Comparison of ENCODE assay signal across 17 cellular contexts in the genomic region with DNA sequence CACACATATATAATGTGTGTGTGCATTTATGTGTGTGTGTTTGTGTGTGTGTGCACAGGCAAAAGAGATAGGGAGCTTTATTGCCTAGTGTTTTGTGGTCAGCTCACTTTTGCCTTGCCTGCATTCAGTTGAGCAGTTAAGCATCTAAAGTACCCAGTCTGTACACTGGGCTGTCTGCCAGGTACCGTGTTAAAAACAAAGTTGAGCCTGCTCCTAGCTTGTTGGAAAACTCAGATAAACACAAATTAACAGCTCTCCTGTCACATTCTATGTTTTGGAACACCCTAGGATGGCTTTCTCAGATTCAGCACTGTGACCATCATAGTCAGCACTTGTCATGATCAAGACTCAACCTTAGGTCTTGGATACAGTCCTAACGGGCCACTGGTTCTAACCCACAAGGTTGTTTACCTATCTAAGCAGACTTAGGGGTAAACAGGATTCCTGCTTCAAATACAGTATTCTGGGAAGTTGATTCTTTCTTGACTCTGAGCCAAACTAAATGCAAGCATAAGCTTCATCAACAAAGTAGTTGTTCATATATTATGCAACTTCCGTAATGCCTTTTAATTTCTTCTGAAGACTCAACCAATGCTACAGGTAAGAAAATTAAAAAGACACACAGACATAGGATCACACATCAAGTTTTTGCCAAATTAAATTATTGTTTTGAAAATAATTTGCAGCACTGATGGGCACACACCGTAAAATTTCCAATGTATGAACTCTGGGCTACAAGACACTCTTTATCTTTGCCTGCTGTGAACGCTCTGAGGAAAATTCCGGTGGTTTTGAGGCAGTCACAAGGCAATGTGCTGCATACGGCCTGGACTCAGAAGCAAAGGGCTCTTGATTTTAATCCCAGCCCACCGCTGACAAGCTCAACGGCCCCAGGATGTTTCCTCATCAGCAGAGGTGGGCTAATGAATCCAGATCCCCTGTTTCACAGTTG. TPM values are rescaled to one million over a fixed set of nuclear protein-coding genes. Genes with fewer than 3 reads are reported as not detected.
DNase-seq lines count a peak whose midpoint lies in the region; ATAC-seq and TF ChIP-seq lines count a peak whose summit lies in the region.
"Had no signal": no experiment of that assay in that cellular context is flagged by ENCODE, and none has a peak within 500 bp of the region (broad histone marks: within the 10 kb centered on the region; RNA-seq: fewer than 3 reads in every experiment).

No MANE protein-coding gene starts in this region.

- H2AK5ac ChIP-seq in trophoblast cell (ENCODE audit: low read length), result no peak overlapping the region

- H4K12ac ChIP-seq in trophoblast cell (ENCODE audit: low read depth, low read length), result no peak overlapping the region

- peaks cover 27% of the 10 kb centered on the region for H3K4me1 Mint-ChIP-seq in brain
- H3K4me1 Mint-ChIP-seq: activated naive CD8-positive, alpha-beta T cell treated with anti-CD3 and anti-CD28 coated beads for 36 hours had no signal

- H3K79me1 ChIP-seq in trophoblast cell (ENCODE audit: low read length), result no peaks in the 10 kb centered on the region

- H3K36me3 Mint-ChIP-seq in brain, result no peaks in the 10 kb centered on the region
- H3K36me3 Mint-ChIP-seq: activated naive CD8-positive, alpha-beta T cell treated with anti-CD3 and anti-CD28 coated beads for 36 hours had no signal

- TF ChIP-seq CTCF in LNCaP clone FGC (IDR thresholded peaks at IDR 0.05; ENCODE audit: control insufficient read depth, extremely low read depth, insufficient read depth) (no peak), brain (conservative IDR thresholded peaks at IDR 0.05) (no peak), sigmoid colon (IDR thresholded peaks at IDR 0.05) (no peak)

- H3K79me2 ChIP-seq in trophoblast cell (ENCODE audit: control insufficient read depth, insufficient read depth, low read length, poor library complexity), result no peaks in the 10 kb centered on the region

- H3K27me3 ChIP-seq in sigmoid colon, result no peaks in the 10 kb centered on the region
- H3K27me3 ChIP-seq in trophoblast cell (ENCODE audit: insufficient read depth, low read length), result no peaks in the 10 kb centered on the region
- H3K27me3 ChIP-seq: BE2C, SJSA1 had no signal

- H3K27ac Mint-ChIP-seq in brain, result peak overlapping the region in 3 of 5 experiments; percentile 49 to 66 (median 64)
- H3K27ac Mint-ChIP-seq: activated naive CD8-positive, alpha-beta T cell treated with anti-CD3 and anti-CD28 coated beads for 36 hours; activated T-cell treated with anti-CD3 and anti-CD28 coated beads, Interleukin-2, amount 50 U/mL, for 24 hours had no signal

- intact Hi-C loops in sigmoid colon (cut with DNase I), result no loop called here

- H3K4me3 ChIP-seq in LNCaP clone FGC (ENCODE audit: low read depth, low read length) (no peak overlapping the region), sigmoid colon (no peak overlapping the region), trophoblast cell (ENCODE audit: low read depth, low read length) (no peak overlapping the region)
- H3K4me3 ChIP-seq: SJSA1 had no signal

- no peak overlapping the region for H2BK12ac ChIP-seq in trophoblast cell (ENCODE audit: low read length)

- no peak overlapping the region for H3K18ac ChIP-seq in trophoblast cell (ENCODE audit: low read length)

- no peak overlapping the region for H4K8ac ChIP-seq in trophoblast cell (ENCODE audit: low read depth, low read length)

- ATAC-seq in HG03460 (IDR thresholded peaks at IDR 0.05; ENCODE audit: unreplicated experiment) (no peak), GM21825 (IDR thresholded peaks at IDR 0.05; ENCODE audit: unreplicated experiment) (no peak)

- H3K4me3 Mint-ChIP-seq in brain, result peak overlapping the region in 1 of 5 experiments; percentile 34
- H3K4me3 Mint-ChIP-seq: activated naive CD8-positive, alpha-beta T cell treated with anti-CD3 and anti-CD28 coated beads for 36 hours; activated T-cell treated with anti-CD3 and anti-CD28 coated beads, Interleukin-2, amount 50 U/mL, for 24 hours had no signal

- H2BK5ac ChIP-seq in trophoblast cell (ENCODE audit: low read depth, low read length, poor library complexity), result no peak overlapping the region

- no peak for TF ChIP-seq EP300 in sigmoid colon (IDR thresholded peaks at IDR 0.05)

- no peak overlapping the region for H2BK120ac ChIP-seq in trophoblast cell (ENCODE audit: insufficient read depth, low read length, poor library complexity)

- H3K4ac ChIP-seq in trophoblast cell (ENCODE audit: low read depth, low read length), result no peak overlapping the region

- TF ChIP-seq POLR2A in sigmoid colon (IDR thresholded peaks at IDR 0.05), result no peak

- H3K27me3 Mint-ChIP-seq in brain, result peaks cover 20% of the 10 kb centered on the region
- H3K27me3 Mint-ChIP-seq: activated naive CD8-positive, alpha-beta T cell treated with anti-CD3 and anti-CD28 coated beads for 36 hours; activated T-cell treated with anti-CD3 and anti-CD28 coated beads, Interleukin-2, amount 50 U/mL, for 24 hours had no signal

- DNase-seq in LNCaP clone FGC (ENCODE audit: low read depth) (peak; percentile 74), inferior parietal cortex (ENCODE audit: extremely low spot score) (peak; percentile 33), sigmoid colon (no peak), trophoblast cell (no peak), EL (no peak)
- DNase-seq: activated naive CD8-positive, alpha-beta T cell treated with anti-CD3 and anti-CD28 coated beads for 36 hours; activated T-cell treated with anti-CD3 and anti-CD28 coated beads, Interleukin-2, amount 50 U/mL, for 24 hours; BE2C; DMS153; Karpas-422; kidney glomerular epithelial cell; NCI-H1694 treated with DMSO at 0.1 percent for 48 hours; NCI-H446 treated with DMSO at 0.1 percent for 48 hours had no signal

- peaks cover 0 to 59% (median 24%) of the 10 kb centered on the region in 4 donors for H3K4me1 ChIP-seq in sigmoid colon
- H3K4me1 ChIP-seq in trophoblast cell (ENCODE audit: control insufficient read depth in 1 of 2, insufficient read depth in 2 of 2, low read length in 2 of 2), result peaks cover 2 to 4% of the 10 kb centered on the region in 2 experiments
- H3K4me1 ChIP-seq: BE2C had no signal

- no peak overlapping the region for H3K4me2 ChIP-seq in trophoblast cell (ENCODE audit: low read length)

- H2AFZ ChIP-seq in trophoblast cell (ENCODE audit: insufficient read depth, low read length, poor library complexity), result no peak overlapping the region

- H3K14ac ChIP-seq in trophoblast cell (ENCODE audit: low read length), result no peak overlapping the region

- WGBS in sigmoid colon, 2 donors, result 54 to 66% methylated on average over 9 of the region's 9 CpGs
- no CpG with 5 or more reads among the region's 9 CpGs for WGBS in trophoblast cell (ENCODE audit: extremely low coverage, insufficient coverage, insufficient read length)

- H3K36me3 ChIP-seq in sigmoid colon (no peaks in the 10 kb centered on the region), trophoblast cell (ENCODE audit: control insufficient read depth in 1 of 2, insufficient read depth in 2 of 2, low read length in 2 of 2) (no peaks in the 10 kb centered on the region)
- H3K36me3 ChIP-seq: BE2C, SJSA1 had no signal

- H3K9me3 Mint-ChIP-seq in brain, result peaks cover 0 to 44% (median 0%) of the 10 kb centered on the region in 5 experiments
- H3K9me3 Mint-ChIP-seq: activated naive CD8-positive, alpha-beta T cell treated with anti-CD3 and anti-CD28 coated beads for 36 hours; activated T-cell treated with anti-CD3 and anti-CD28 coated beads, Interleukin-2, amount 50 U/mL, for 24 hours had no signal

- H3K23ac ChIP-seq in trophoblast cell (ENCODE audit: low read length), result no peak overlapping the region

- H4K91ac ChIP-seq in trophoblast cell (ENCODE audit: low read depth, low read length), result no peak overlapping the region

- no peaks in the 10 kb centered on the region for H3K9me3 ChIP-seq in sigmoid colon
- no peaks in the 10 kb centered on the region for H3K9me3 ChIP-seq in trophoblast cell (ENCODE audit: insufficient read depth, low read depth, low read length)
- H3K9me3 ChIP-seq: BE2C, SJSA1 had no signal

- peak overlapping the region in 3 of 4 donors; percentile 41 to 80 (median 63) for H3K27ac ChIP-seq in sigmoid colon
- no peak overlapping the region for H3K27ac ChIP-seq in trophoblast cell (ENCODE audit: low read depth, low read length)
- H3K27ac ChIP-seq: SJSA1 had no signal

- no peak overlapping the region for H3K9ac ChIP-seq in trophoblast cell (ENCODE audit: low read length)

RNA-seq across cellular contexts. Expression of a gene that starts 11.3 kb away (rescaled TPM):
- polyA plus RNA-seq in brain (ENCODE audit: insufficient read depth, low read depth, low replicate concordance) (51.5 TPM), sigmoid colon (100 to 1,000 TPM in 2 of 3 donors, 10 to 100 TPM in 1; 77.2 to 285 (median 109) TPM)
- total RNA-seq in sigmoid colon, result 100 to 1,000 TPM; 197 to 552 (median 326) TPM
- 627 and 651 TPM in 2 replicates for polyA plus RNA-seq in trophoblast cell (2013)

Comparison
In these comparisons a context has a peak if more than half of its experiments do, and no peak if none do; other contexts are left out.
1. DNase-seq: peak in LNCaP clone FGC (single experiment) and inferior parietal cortex (single experiment); none in sigmoid colon (single experiment), trophoblast cell (0 of 2) and EL (single experiment).